19 cellular contexts compared by ENCODE assay signal in genomic region chrX:155020591-155020990, GRCh38.
"Had no signal": no experiment of that assay in that cellular context is flagged by ENCODE, and none has a peak within 500 bp of the region (broad histone marks: within the 10 kb centered on the region; RNA-seq: fewer than 3 reads in every experiment).

No MANE protein-coding gene starts in this region.

- DNase-seq: effector memory CD8-positive, alpha-beta T cell; foreskin fibroblast; hippocampal formation; left lung; mesendoderm; naive B cell; occipital lobe; stimulated activated CD4-positive, alpha-beta T cell treated with anti-CD3 and anti-CD28 coated beads, Interleukin-15, amount 100 ng/mL, for 24 hours; stimulated activated CD4-positive, alpha-beta T cell treated with anti-CD3 and anti-CD28 coated beads, Interleukin-1b, Interleukin-23, amount 100 ng/mL, for 48 hours; stimulated activated CD4-positive, alpha-beta T cell treated with anti-CD3 and anti-CD28 coated beads, Interleukin-4, amount 100 ng/mL, for 24 hours; tibial artery; upper lobe of left lung; uterus had no signal

- H3K27ac ChIP-seq: epithelial cell of prostate, esophagus muscularis mucosa, left lung, tibial artery, upper lobe of left lung, uterus had no signal

- H3K9me3 Mint-ChIP-seq: dendritic cell treated with granulocyte-macrophage colony-stimulating factor and Interleukin-4, amounts not matched to agents 40 ng/mL and 50 ng/mL, for 4 days; effector memory CD8-positive, alpha-beta T cell; naive B cell; nephron; stimulated activated memory B cell treated with anti-CD40 and anti-IgM and Interleukin-4, amounts not matched to agents 10 μg/mL and 1 μg/mL and 100 μg/mL, for 72 hours; stimulated activated naive CD8-positive, alpha-beta T cell treated with anti-CD3 and anti-CD28 coated beads, Interleukin-15, Interleukin-2, amounts not matched to agents 100 ng/mL and 50 ng/mL, for 24 hours had no signal

- H3K9me3 ChIP-seq: esophagus muscularis mucosa, left lung, tibial artery, upper lobe of left lung, uterus had no signal

- H3K4me1 Mint-ChIP-seq: nephron; stimulated activated memory B cell treated with anti-CD40 and anti-IgM and Interleukin-4, amounts not matched to agents 10 μg/mL and 1 μg/mL and 100 μg/mL, for 72 hours had no signal

- H3K36me3 ChIP-seq: esophagus muscularis mucosa, left lung, tibial artery, upper lobe of left lung, uterus had no signal

- H3K4me1 ChIP-seq: esophagus muscularis mucosa, left lung, tibial artery, upper lobe of left lung, uterus had no signal

- H3K4me3 ChIP-seq: left lung, tibial artery, uterus had no signal

- H3K36me3 Mint-ChIP-seq: naive B cell; stimulated activated memory B cell treated with anti-CD40 and anti-IgM and Interleukin-4, amounts not matched to agents 10 μg/mL and 1 μg/mL and 100 μg/mL, for 72 hours had no signal

- H3K27me3 Mint-ChIP-seq: dendritic cell treated with granulocyte-macrophage colony-stimulating factor and Interleukin-4, amounts not matched to agents 40 ng/mL and 50 ng/mL, for 4 days; effector memory CD8-positive, alpha-beta T cell; naive B cell; stimulated activated memory B cell treated with anti-CD40 and anti-IgM and Interleukin-4, amounts not matched to agents 10 μg/mL and 1 μg/mL and 100 μg/mL, for 72 hours; stimulated activated naive CD8-positive, alpha-beta T cell treated with anti-CD3 and anti-CD28 coated beads, Interleukin-15, Interleukin-2, amounts not matched to agents 100 ng/mL and 50 ng/mL, for 24 hours had no signal

- H3K4me3 Mint-ChIP-seq: dendritic cell treated with granulocyte-macrophage colony-stimulating factor and Interleukin-4, amounts not matched to agents 40 ng/mL and 50 ng/mL, for 4 days; effector memory CD8-positive, alpha-beta T cell; naive B cell; nephron; stimulated activated memory B cell treated with anti-CD40 and anti-IgM and Interleukin-4, amounts not matched to agents 10 μg/mL and 1 μg/mL and 100 μg/mL, for 72 hours; stimulated activated naive CD8-positive, alpha-beta T cell treated with anti-CD3 and anti-CD28 coated beads, Interleukin-15, Interleukin-2, amounts not matched to agents 100 ng/mL and 50 ng/mL, for 24 hours had no signal

- ATAC-seq: effector memory CD8-positive, alpha-beta T cell; left lung; stimulated activated memory B cell treated with anti-CD40 and anti-IgM and Interleukin-4, amounts not matched to agents 10 μg/mL and 1 μg/mL and 100 μg/mL, for 72 hours had no signal

- H3K27ac Mint-ChIP-seq: dendritic cell treated with granulocyte-macrophage colony-stimulating factor and Interleukin-4, amounts not matched to agents 40 ng/mL and 50 ng/mL, for 4 days; effector memory CD8-positive, alpha-beta T cell; nephron; stimulated activated memory B cell treated with anti-CD40 and anti-IgM and Interleukin-4, amounts not matched to agents 10 μg/mL and 1 μg/mL and 100 μg/mL, for 72 hours; stimulated activated naive CD8-positive, alpha-beta T cell treated with anti-CD3 and anti-CD28 coated beads, Interleukin-15, Interleukin-2, amounts not matched to agents 100 ng/mL and 50 ng/mL, for 24 hours had no signal

- H3K27me3 ChIP-seq: esophagus muscularis mucosa, left lung, tibial artery, upper lobe of left lung, uterus had no signal
